In the genomic region with DNA sequence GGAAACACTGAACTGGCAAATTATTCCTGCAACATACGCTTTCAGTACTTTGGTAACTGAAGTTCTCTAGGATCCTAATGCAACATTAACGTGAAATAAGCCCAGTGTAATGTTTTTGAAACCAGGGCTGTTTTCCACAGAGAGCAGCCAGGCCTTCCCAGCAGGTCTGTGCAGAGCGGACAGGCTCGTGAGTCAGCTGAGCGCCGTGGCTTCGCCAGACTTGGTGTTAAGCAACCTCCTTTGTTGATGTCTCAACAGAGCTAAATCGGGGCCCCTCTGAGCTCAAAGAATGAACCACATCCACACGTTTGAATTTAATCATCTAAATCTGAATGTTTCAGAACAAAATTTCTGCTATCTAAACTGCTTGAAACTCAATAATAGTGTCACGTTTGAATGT, we compare ENCODE assay signal across 13 cellular contexts.
DNase-seq lines count a peak whose midpoint lies in the region; ATAC-seq, FAIRE-seq and TF ChIP-seq lines count a peak whose summit lies in the region.
"Had no signal": no experiment of that assay in that cellular context is flagged by ENCODE, and none has a peak within 500 bp of the region (broad histone marks: within the 10 kb centered on the region; RNA-seq: fewer than 3 reads in every experiment).

No MANE protein-coding gene starts in this region.

- no peak overlapping the region for H2AFZ ChIP-seq in trophoblast cell (ENCODE audit: insufficient read depth, low read length, poor library complexity)

- H3K4me3 ChIP-seq in trophoblast cell (ENCODE audit: low read depth, low read length) (no peak overlapping the region), small intestine (ENCODE audit: low read depth in 1 of 2, low read length in 2 of 2) (no peak overlapping the region)

- no peak overlapping the region for H4K8ac ChIP-seq in trophoblast cell (ENCODE audit: low read depth, low read length)

- no peak overlapping the region for H4K12ac ChIP-seq in trophoblast cell (ENCODE audit: low read depth, low read length)

- H3K36me3 ChIP-seq in trophoblast cell (ENCODE audit: control insufficient read depth in 1 of 2, insufficient read depth in 2 of 2, low read length in 2 of 2), result no peaks in the 10 kb centered on the region
- H3K36me3 ChIP-seq in small intestine (ENCODE audit: control insufficient read depth in 2 of 2, insufficient read depth in 2 of 2, low read length in 2 of 2), result no peaks in the 10 kb centered on the region

- H3K9me3 ChIP-seq in trophoblast cell (ENCODE audit: insufficient read depth, low read depth, low read length) (peaks cover 3% of the 10 kb centered on the region), small intestine (ENCODE audit: control insufficient read depth, low read depth) (no peaks in the 10 kb centered on the region)

- no peak overlapping the region for H3K27ac ChIP-seq in trophoblast cell (ENCODE audit: low read depth, low read length)
- no peak overlapping the region for H3K27ac ChIP-seq in small intestine (ENCODE audit: low read depth in 1 of 2, low read length in 1 of 2)

- no peak overlapping the region for H3K18ac ChIP-seq in trophoblast cell (ENCODE audit: low read length)

- H3K4me2 ChIP-seq in trophoblast cell (ENCODE audit: low read length), result no peak overlapping the region

- ATAC-seq in HG03521 (IDR thresholded peaks at IDR 0.05; ENCODE audit: unreplicated experiment), result no peak
- ATAC-seq in HG03565 (IDR thresholded peaks at IDR 0.05; ENCODE audit: unreplicated experiment), result no peak
- ATAC-seq: Panc1 had no signal

- H3K4ac ChIP-seq in trophoblast cell (ENCODE audit: low read depth, low read length), result no peak overlapping the region

- H2AK5ac ChIP-seq in trophoblast cell (ENCODE audit: low read length), result no peak overlapping the region

- H3K79me1 ChIP-seq in trophoblast cell (ENCODE audit: low read length), result no peaks in the 10 kb centered on the region

- no peak overlapping the region for H2BK5ac ChIP-seq in trophoblast cell (ENCODE audit: low read depth, low read length, poor library complexity)

- H3K27me3 ChIP-seq in trophoblast cell (ENCODE audit: insufficient read depth, low read length) (no peaks in the 10 kb centered on the region), small intestine (ENCODE audit: control insufficient read depth in 2 of 2, insufficient read depth in 2 of 2, low read length in 2 of 2) (no peaks in the 10 kb centered on the region)

- DNase-seq in CD14-positive monocyte (ENCODE audit: low spot score) (peak; percentile 83), NOMO-1 (lab: John Stamatoyannopoulos, UW; ENCODE audit: unreplicated experiment in 2 of 2) (peak; percentile 85 to 94), fibroblast of gingiva (ENCODE audit: low read depth) (peak; percentile 83), trophoblast cell (peak; percentile 36 to 50), iPS-NIHi11 (ENCODE audit: low spot score) (no peak), small intestine (no peak)
- DNase-seq: CD8-positive, alpha-beta memory T cell; dermis blood vessel endothelial cell had no signal

- no peaks in the 10 kb centered on the region for H3K79me2 ChIP-seq in trophoblast cell (ENCODE audit: control insufficient read depth, insufficient read depth, low read length, poor library complexity)

- peaks cover 49% of the 10 kb centered on the region for H3K4me1 Mint-ChIP-seq in CD14-positive monocyte
- H3K4me1 Mint-ChIP-seq: CD8-positive, alpha-beta memory T cell had no signal

- H3K27me3 Mint-ChIP-seq in CD14-positive monocyte (ENCODE audit: low read depth in 3 of 3), result peaks cover 0 to 3% (median 0%) of the 10 kb centered on the region in 3 donors

- H4K91ac ChIP-seq in trophoblast cell (ENCODE audit: low read depth, low read length), result no peak overlapping the region

- intact Hi-C loops in CD14-positive monocyte (cut with micrococcal nuclease), result loop anchor here in 1 of 2 donors (10.0 kb wide), 1 partner anchor 505 kb away; no protein-coding TSS in a partner anchor

- peak overlapping the region in 1 of 2 donors; percentile 42 for H3K4me3 Mint-ChIP-seq in CD14-positive monocyte
- H3K4me3 Mint-ChIP-seq: CD8-positive, alpha-beta memory T cell; neural crest cell had no signal

- no peak overlapping the region for H2BK120ac ChIP-seq in trophoblast cell (ENCODE audit: insufficient read depth, low read length, poor library complexity)

- H3K36me3 Mint-ChIP-seq in CD14-positive monocyte, result no peaks in the 10 kb centered on the region
- H3K36me3 Mint-ChIP-seq: CD8-positive, alpha-beta memory T cell had no signal

- peak overlapping the region in 1 of 7 donors; percentile 76 for H3K27ac Mint-ChIP-seq in CD14-positive monocyte
- H3K27ac Mint-ChIP-seq: activated T-helper 2 cell treated with anti-CD3 and anti-CD28 coated beads, Interferon-gamma antibody, Interleukin-2, Interleukin-4, amounts not matched to agents 10 μg/mL and 5 μg/mL and 100 μg/mL, durations not matched to agents 14 hours and 24 hours and 36 hours; CD8-positive, alpha-beta memory T cell had no signal

- TF ChIP-seq CTCF in CD14-positive monocyte (IDR thresholded peaks at IDR 0.05), result no peak

- H3K9ac ChIP-seq in trophoblast cell (ENCODE audit: low read length), result no peak overlapping the region

- no peaks in the 10 kb centered on the region for H3K4me1 ChIP-seq in trophoblast cell (ENCODE audit: control insufficient read depth in 1 of 2, insufficient read depth in 2 of 2, low read length in 2 of 2)
- peaks cover 0 to 2% of the 10 kb centered on the region in 2 donors for H3K4me1 ChIP-seq in small intestine (ENCODE audit: control insufficient read depth in 2 of 2, insufficient read depth in 1 of 2, low read depth in 1 of 2, low read length in 1 of 2)

- no peak overlapping the region for H3K14ac ChIP-seq in trophoblast cell (ENCODE audit: low read length)

- FAIRE-seq in small intestine (lab: Jason Lieb, UNC), result no peak

- H3K9me3 Mint-ChIP-seq in CD14-positive monocyte, result peaks cover 0 to 5% (median 0%) of the 10 kb centered on the region in 7 donors
- H3K9me3 Mint-ChIP-seq: activated T-helper 2 cell treated with anti-CD3 and anti-CD28 coated beads, Interferon-gamma antibody, Interleukin-2, Interleukin-4, amounts not matched to agents 10 μg/mL and 5 μg/mL and 100 μg/mL, durations not matched to agents 14 hours and 24 hours and 36 hours; neural crest cell had no signal

- no peak overlapping the region for H2BK12ac ChIP-seq in trophoblast cell (ENCODE audit: low read length)

- no peak overlapping the region for H3K23ac ChIP-seq in trophoblast cell (ENCODE audit: low read length)

- WGBS in trophoblast cell (ENCODE audit: extremely low coverage, insufficient coverage, insufficient read length), result no CpG with 5 or more reads among the region's 10 CpGs
- 77 to 86% (median 84%) methylated on average over 10 of the region's 10 CpGs for WGBS in small intestine, 3 donors

Comparison
In these comparisons a context has a peak if more than half of its experiments do, and no peak if none do; other contexts are left out.
1. DNase-seq: peak in CD14-positive monocyte (single experiment), NOMO-1 (2 of 2), fibroblast of gingiva (single experiment) and trophoblast cell (2 of 2); none in iPS-NIHi11 (single experiment) and small intestine (single experiment).